In genomic region chr10:62018141-62018911, GRCh38 we compare ENCODE assay signal across 9 cellular contexts.
DNase-seq lines count a peak whose midpoint lies in the region; ATAC-seq, FAIRE-seq and TF ChIP-seq lines count a peak whose summit lies in the region.
"Had no signal": no experiment of that assay in that cellular context is flagged by ENCODE, and none has a peak within 500 bp of the region (broad histone marks: within the 10 kb centered on the region; RNA-seq: fewer than 3 reads in every experiment).

No MANE protein-coding gene starts in this region.

- ATAC-seq in K562 (no peak), psoas muscle (peak in 2 of 4 donors; percentile 20 to 53), GM19455 (IDR thresholded peaks at IDR 0.05; ENCODE audit: unreplicated experiment) (no peak), HG03571 (IDR thresholded peaks at IDR 0.05; ENCODE audit: unreplicated experiment) (no peak)

- H2AFZ ChIP-seq in K562 (ENCODE audit: low read depth, low read length): no peak overlapping the region

- H3K27ac Mint-ChIP-seq in IgD-negative memory B cell: peak overlapping the region; percentile 94 to 99 (median 98)

- H3K4me1 ChIP-seq in K562 (replicated peaks in 1 of 2; ENCODE audit: control insufficient read depth in 2 of 2, insufficient read depth in 2 of 2, low read length in 2 of 2) (no peaks in the 10 kb centered on the region), psoas muscle (peaks cover 44% of the 10 kb centered on the region)

- POLR2A ChIA-PET in K562 (lab: Yijun Ruan, JAX): interaction anchor here (1.1 kb wide), 1 partner anchor 11 kb away, joined by 3 read pairs; no protein-coding TSS in a partner anchor

- WGBS in K562 (ENCODE audit: insufficient coverage, low coverage, missing lambda C conversion rate): 16% methylated on average over 8 of the region's 9 CpGs
- WGBS in psoas muscle, 3 donors: 52 to 61% (median 57%) methylated on average over 9 of the region's 9 CpGs

- no peaks in the 10 kb centered on the region for H3K9me1 ChIP-seq in K562 (ENCODE audit: control insufficient read depth, insufficient read depth, low read length)

- H3K27me3 Mint-ChIP-seq in IgD-negative memory B cell: no peaks in the 10 kb centered on the region

- FAIRE-seq in GM18507 (lab: Jason Lieb, UNC) (peak; percentile 73), K562 (lab: Jason Lieb, UNC) (peak; percentile 52), D721Med (lab: Jason Lieb, UNC) (no peak)

- in situ Hi-C loops in K562 (cut with MboI): no loop called here

- peaks cover 57 to 78% (median 62%) of the 10 kb centered on the region in 3 donors for H3K4me1 Mint-ChIP-seq in IgD-negative memory B cell

- peaks cover 15% of the 10 kb centered on the region for H3K36me3 Mint-ChIP-seq in IgD-negative memory B cell

- H3K9me3 ChIP-seq in K562 (replicated peaks; ENCODE audit: control insufficient read depth, insufficient read depth, low read depth, low read length) (no peaks in the 10 kb centered on the region), psoas muscle (no peaks in the 10 kb centered on the region)

- H3K27me3 ChIP-seq in K562 (ENCODE audit: control insufficient read depth in 2 of 2, insufficient read depth in 2 of 2, low read length in 2 of 2) (peaks cover 0 to 4% of the 10 kb centered on the region in 2 experiments; a peak in 1 of 5 replicates), psoas muscle (ENCODE audit: insufficient read depth in 3 of 3, low read length in 2 of 3) (no peaks in the 10 kb centered on the region)
- H3K27me3 ChIP-seq: cardiac muscle cell had no signal

- H3K79me2 ChIP-seq in K562 (ENCODE audit: control insufficient read depth, insufficient read depth, low read length): no peaks in the 10 kb centered on the region

- H3K36me3 ChIP-seq in K562 (ENCODE audit: control insufficient read depth, insufficient read depth, low read length) (no peaks in the 10 kb centered on the region), psoas muscle (ENCODE audit: insufficient read depth in 1 of 2, low read depth in 1 of 2) (no peaks in the 10 kb centered on the region)
- H3K36me3 ChIP-seq: cardiac muscle cell had no signal

- DNase-seq in GM18507 (ENCODE audit: extremely low spot score, insufficient read length, low read depth): no peak
- DNase-seq in K562 (ENCODE audit: extremely low read depth in 1 of 4, low spot score in 3 of 4): no peak
- DNase-seq in psoas muscle: no peak
- DNase-seq in D721Med (ENCODE audit: insufficient read length, low spot score): no peak
- no peak for DNase-seq in T-helper 9 cell

- no peak overlapping the region for H3K9ac ChIP-seq in K562 (ENCODE audit: insufficient read depth in 1 of 2, low read depth in 2 of 2, low read length in 2 of 2)

- no peak overlapping the region for H3K4me3 ChIP-seq in K562
- peak overlapping the region; percentile 21 for H3K4me3 ChIP-seq in psoas muscle
- H3K4me3 ChIP-seq: cardiac muscle cell had no signal

- BruUV-seq in K562 (replicated peaks; lab: Mats Ljungman, UMichigan): no TSS peak

- H4K20me1 ChIP-seq in K562 (replicated peaks; ENCODE audit: control insufficient read depth, insufficient read depth, low read length): no peaks in the 10 kb centered on the region

- H3K9me3 Mint-ChIP-seq in IgD-negative memory B cell: peaks cover 0 to 4% (median 2%) of the 10 kb centered on the region in 3 donors

- no peak overlapping the region for H3K4me2 ChIP-seq in K562 (ENCODE audit: insufficient read depth, low read length)

- no peak for TF ChIP-seq EP300 in K562 (IDR thresholded peaks at IDR 0.05; ENCODE audit: low read length)

- peak overlapping the region; percentile 44 to 93 (median 89) for H3K4me3 Mint-ChIP-seq in IgD-negative memory B cell

- no peak for TF ChIP-seq CTCF in K562 (IDR thresholded peaks at IDR 0.05 in 2 of 3, conservative IDR thresholded peaks at IDR 0.05 in 1 of 3; ENCODE audit: insufficient read depth in 2 of 3, low read depth in 1 of 3, low read length in 3 of 3)
- TF ChIP-seq CTCF in psoas muscle (IDR thresholded peaks at IDR 0.05): no peak
- TF ChIP-seq CTCF in D721Med (IDR thresholded peaks at IDR 0.05; ENCODE audit: insufficient read depth, missing control alignments): no peak

- CTCF ChIA-PET in K562 (lab: Yijun Ruan, JAX; ENCODE audit: low intra/inter-chr PET ratio): no interaction called here

- no peak overlapping the region for H3K27ac ChIP-seq in K562 (ENCODE audit: extremely low read depth, low read depth, low read length)
- H3K27ac ChIP-seq in psoas muscle: peak overlapping the region; percentile 19
- H3K27ac ChIP-seq: cardiac muscle cell had no signal

- intact Hi-C loops in K562 (cut with micrococcal nuclease): no loop called here
- intact Hi-C loops in psoas muscle (cut with DNase I): no loop called here

- no peak for TF ChIP-seq POLR2A in K562 (conservative IDR thresholded peaks at IDR 0.05)

- no peak for TF ChIP-seq RAD21 in K562 (CRISPR knock-in tag; conservative IDR thresholded peaks at IDR 0.05 in 1 of 2, IDR thresholded peaks at IDR 0.05 in 1 of 2)

TF ChIP-seq in K562, 482 proteins besides CTCF, POLR2A, EP300 and RAD21:
- TF ChIP-seq MCM5 (IDR thresholded peaks at IDR 0.05; ENCODE audit: low read depth) (no peak), USF1 (CRISPR knock-in tag; IDR thresholded peaks at IDR 0.05) (no peak), THAP7 (CRISPR knock-in tag; IDR thresholded peaks at IDR 0.05) (no peak), NR4A1 (CRISPR knock-in tag; IDR thresholded peaks at IDR 0.05) (no peak), NR4A1 (tag; IDR thresholded peaks at IDR 0.05) (no peak), ERF (CRISPR knock-in tag; IDR thresholded peaks at IDR 0.05) (no peak), ETV6 (IDR thresholded peaks at IDR 0.05; ENCODE audit: borderline replicate concordance in 1 of 2, low read depth in 2 of 2, low read length in 1 of 2) (no peak), ETV6 (CRISPR knock-in tag; IDR thresholded peaks at IDR 0.05; ENCODE audit: borderline replicate concordance) (no peak), PYGO2 (tag; IDR thresholded peaks at IDR 0.05) (no peak), FOXJ3 (CRISPR knock-in tag; IDR thresholded peaks at IDR 0.05) (no peak), HCFC1 (IDR thresholded peaks at IDR 0.05; ENCODE audit: low read depth, low read length) (no peak)
